22 cellular contexts compared by ENCODE assay signal in genomic region chr17:34302626-34303025, GRCh38. TPM values are rescaled to one million over a fixed set of nuclear protein-coding genes. Genes with fewer than 3 reads are reported as not detected.
DNase-seq lines count a peak whose midpoint lies in the region; ATAC-seq, FAIRE-seq and TF ChIP-seq lines count a peak whose summit lies in the region.
"Had no signal": no experiment of that assay in that cellular context is flagged by ENCODE, and none has a peak within 500 bp of the region (broad histone marks: within the 10 kb centered on the region; RNA-seq: fewer than 3 reads in every experiment).

No MANE protein-coding gene starts in this region.

- no TSS peak for BruUV-seq in IMR-90 (replicated peaks; lab: Mats Ljungman, UMichigan)
- BruUV-seq in K562 (replicated peaks; lab: Mats Ljungman, UMichigan), result no TSS peak

- intact Hi-C loops in IMR-90 (cut with micrococcal nuclease), result no loop called here
- intact Hi-C loops in K562 (cut with micrococcal nuclease), result no loop called here
- intact Hi-C loops in ascending aorta (cut with DNase I), result no loop called here

- no peak for FAIRE-seq in K562 (lab: Jason Lieb, UNC)
- FAIRE-seq: A204.1, H54, HTR-8/SVneo had no signal

- no peak overlapping the region for H3K14ac ChIP-seq in IMR-90 (replicated peaks; ENCODE audit: low read depth, low read length)

- POLR2A ChIA-PET in IMR-90 (lab: Charles Lee; ENCODE audit: unreplicated experiment), result interaction anchor here (1.3 kb wide), 1 partner anchor 50 kb away, joined by 3 read pairs; no protein-coding TSS in a partner anchor
- POLR2A ChIA-PET in K562 (lab: Yijun Ruan, JAX), result interaction anchor here (0.6 kb wide), 1 partner anchor 373 kb away, joined by 3 read pairs; no protein-coding TSS in a partner anchor
- POLR2A ChIA-PET in activated CD4-positive, alpha-beta T cell treated with anti-CD3 and anti-CD28 coated beads, Interleukin-2, amount 10 ng/mL, durations not matched to agents 7 days and 5 days (lab: Charles Lee), result no interaction called here

- TF ChIP-seq CTCF in IMR-90 (conservative IDR thresholded peaks at IDR 0.05; ENCODE audit: low read depth, low read length) (no peak), K562 (IDR thresholded peaks at IDR 0.05 in 2 of 3, conservative IDR thresholded peaks at IDR 0.05 in 1 of 3; ENCODE audit: insufficient read depth in 2 of 3, low read depth in 1 of 3, low read length in 3 of 3) (no peak), lung (IDR thresholded peaks at IDR 0.05; ENCODE audit: control extremely low read depth, extremely low read depth) (no peak), GM23338 (conservative IDR thresholded peaks at IDR 0.05; ENCODE audit: low read depth in 2 of 2) (no peak), ascending aorta (IDR thresholded peaks at IDR 0.05) (no peak)

- no peak overlapping the region for H2BK5ac ChIP-seq in IMR-90 (ENCODE audit: low read depth, low read length, poor library complexity, severe bottlenecking)

- H2AK9ac ChIP-seq in IMR-90 (replicated peaks; ENCODE audit: low read depth, low read length, poor library complexity), result no peak overlapping the region

- no peaks in the 10 kb centered on the region for H3K79me1 ChIP-seq in IMR-90 (ENCODE audit: low read depth in 1 of 2, low read length in 2 of 2)

- no peak overlapping the region for H3K23ac ChIP-seq in IMR-90 (ENCODE audit: low read depth, low read length)

- H3K36me3 ChIP-seq in IMR-90 (ENCODE audit: control insufficient read depth, insufficient read depth, low read length) (no peaks in the 10 kb centered on the region), K562 (ENCODE audit: control insufficient read depth, insufficient read depth, low read length) (no peaks in the 10 kb centered on the region), lung (ENCODE audit: control insufficient read depth in 2 of 2, insufficient read depth in 2 of 2, low read length in 2 of 2) (no peaks in the 10 kb centered on the region), GM23338 (ENCODE audit: insufficient read depth) (no peaks in the 10 kb centered on the region), ascending aorta (no peaks in the 10 kb centered on the region)

- peak overlapping the region; percentile 39; the same call in 1 of the 2 replicates for H2BK20ac ChIP-seq in IMR-90 (ENCODE audit: low read depth, low read length)

- no peak overlapping the region for H4K8ac ChIP-seq in IMR-90 (ENCODE audit: low read depth in 2 of 2, low read length in 2 of 2)

- H3F3A ChIP-seq in GM23338 (replicated peaks; ENCODE audit: low read depth), result no peaks in the 10 kb centered on the region

- H4K91ac ChIP-seq in IMR-90 (ENCODE audit: insufficient read depth, low read depth, low read length), result no peak overlapping the region

- H4K5ac ChIP-seq in IMR-90 (ENCODE audit: low read depth, low read length), result no peak overlapping the region

- in situ Hi-C loops in IMR-90 (cut with MboI; ENCODE audit: low sequenced_read_pairs) (no loop called here), K562 (cut with MboI) (loop anchor here (10.0 kb wide), 1 partner anchor 98 kb away; no protein-coding TSS in a partner anchor)

- CTCF ChIA-PET in IMR-90 (lab: Yijun Ruan, JAX) (interaction anchor here (1.0 to 2.4 kb wide), 3 partner anchors 25 to 102 kb away, joined by 3 to 9 read pairs (median 3); no protein-coding TSS in a partner anchor), K562 (lab: Yijun Ruan, JAX; ENCODE audit: low intra/inter-chr PET ratio) (no interaction called here)
- CTCF ChIA-PET in activated CD4-positive, alpha-beta T cell treated with anti-CD3 and anti-CD28 coated beads, Interleukin-2, amount 10 ng/mL, durations not matched to agents 7 days and 5 days (lab: Charles Lee), result interaction anchor here (0.9 kb wide), 1 partner anchor 102 kb away, joined by 3 read pairs; no protein-coding TSS in a partner anchor

- dilution Hi-C loops in IMR-90 (cut with HindIII; ENCODE audit: low sequenced_read_pairs, unreplicated experiment), result no loop called here

- H3K9me3 ChIP-seq in IMR-90 (ENCODE audit: control insufficient read depth, insufficient read depth, low read length) (no peaks in the 10 kb centered on the region), K562 (replicated peaks; ENCODE audit: control insufficient read depth, insufficient read depth, low read depth, low read length) (no peaks in the 10 kb centered on the region), lung (ENCODE audit: control insufficient read depth in 2 of 2, insufficient read depth in 1 of 2, low read length in 1 of 2) (no peaks in the 10 kb centered on the region), ascending aorta (no peaks in the 10 kb centered on the region)

- H3K27me3 ChIP-seq in IMR-90 (ENCODE audit: control insufficient read depth, insufficient read depth, low read length) (no peaks in the 10 kb centered on the region), K562 (ENCODE audit: control insufficient read depth in 2 of 2, insufficient read depth in 2 of 2, low read length in 2 of 2) (peaks cover 0 to 4% of the 10 kb centered on the region in 2 experiments; a peak in 2 of 5 replicates), lung (ENCODE audit: control insufficient read depth, insufficient read depth) (no peaks in the 10 kb centered on the region), GM23338 (ENCODE audit: insufficient read depth) (peaks cover 4% of the 10 kb centered on the region; the same call in 1 of the 2 replicates), ascending aorta (no peaks in the 10 kb centered on the region)

- H3K4me3 Mint-ChIP-seq in GM23338, result no peak overlapping the region
- H3K4me3 Mint-ChIP-seq in activated CD4-positive, alpha-beta T cell treated with anti-CD3 and anti-CD28 coated beads, Interleukin-2, amount 10 ng/mL, durations not matched to agents 7 days and 5 days, result no peak overlapping the region
- H3K4me3 Mint-ChIP-seq: CD4-positive, alpha-beta memory T cell; IgD-negative memory B cell had no signal

- H3K4ac ChIP-seq in IMR-90 (ENCODE audit: low read depth, low read length), result no peak overlapping the region

- ATAC-seq in IMR-90 (ENCODE audit: low read depth) (no peak), K562 (no peak), lung (ENCODE audit: insufficient read depth, low FRiP score) (no peak), GM23338 (no peak)

- TF ChIP-seq EP300 in K562 (IDR thresholded peaks at IDR 0.05; ENCODE audit: low read length), result no peak

- H2BK120ac ChIP-seq in IMR-90 (ENCODE audit: low read depth, low read length), result no peak overlapping the region

- DNase-seq in IMR-90 (no peak), MV-4-11 (lab: John Stamatoyannopoulos, UW) (peak; percentile 61), K562 (ENCODE audit: extremely low read depth in 1 of 4, low spot score in 3 of 4) (no peak), lung (ENCODE audit: low spot score) (peak; percentile 11), erythroblast (lab: John Stamatoyannopoulos, UW) (no peak), GM23338 (ENCODE audit: low spot score) (no peak), ascending aorta (ENCODE audit: low spot score in 2 of 2) (no peak)
- no peak for DNase-seq in activated CD4-positive, alpha-beta T cell treated with anti-CD3 and anti-CD28 coated beads, Interleukin-2, amount 10 ng/mL, durations not matched to agents 7 days and 5 days
- DNase-seq: ACHN; AML-193; Calu3; CD4-positive, alpha-beta memory T cell; DMS79 treated with DMSO at 0.1 percent for 48 hours; GF-D8; HCEC 1CT; KG1 had no signal

- H3K9me1 ChIP-seq in IMR-90 (ENCODE audit: insufficient read depth, low read length), result peaks cover 14% of the 10 kb centered on the region
- no peaks in the 10 kb centered on the region for H3K9me1 ChIP-seq in K562 (ENCODE audit: control insufficient read depth, insufficient read depth, low read length)

- H2AFZ ChIP-seq in IMR-90 (replicated peaks; ENCODE audit: low read length, poor library complexity), result no peak overlapping the region
- H2AFZ ChIP-seq in K562 (ENCODE audit: low read depth, low read length), result no peak overlapping the region
- no peak overlapping the region for H2AFZ ChIP-seq in GM23338
- H2AFZ ChIP-seq: GM23248 had no signal

- H3K4me1 Mint-ChIP-seq in GM23338, result peaks cover 6% of the 10 kb centered on the region; the same call in 2 of the 3 replicates
- H3K4me1 Mint-ChIP-seq in activated CD4-positive, alpha-beta T cell treated with anti-CD3 and anti-CD28 coated beads, Interleukin-2, amount 10 ng/mL, durations not matched to agents 7 days and 5 days, result peaks cover 13% of the 10 kb centered on the region
- H3K4me1 Mint-ChIP-seq: CD4-positive, alpha-beta memory T cell had no signal

- H3K79me2 ChIP-seq in K562 (ENCODE audit: control insufficient read depth, insufficient read depth, low read length) (no peaks in the 10 kb centered on the region), GM23338 (replicated peaks; ENCODE audit: insufficient read depth) (no peaks in the 10 kb centered on the region)

- H3K27ac ChIP-seq in IMR-90 (ENCODE audit: insufficient read depth, low read length), result no peak overlapping the region
- H3K27ac ChIP-seq in K562 (ENCODE audit: extremely low read depth, low read depth, low read length), result no peak overlapping the region
- H3K27ac ChIP-seq in lung (ENCODE audit: low read depth in 1 of 2, low read length in 1 of 2), result no peak overlapping the region
- H3K27ac ChIP-seq in GM23338 (ENCODE audit: low read depth), result no peak overlapping the region
- no peak overlapping the region for H3K27ac ChIP-seq in ascending aorta
- H3K27ac ChIP-seq: C4-2B, GM23248 had no signal

- H3K9me2 ChIP-seq in GM23338 (ENCODE audit: insufficient read depth), result no peaks in the 10 kb centered on the region; the same call in 1 of the 2 replicates

- H3K4me1 ChIP-seq in IMR-90 (ENCODE audit: control insufficient read depth, insufficient read depth, low read length) (peaks cover 22% of the 10 kb centered on the region), K562 (replicated peaks in 1 of 2; ENCODE audit: control insufficient read depth in 2 of 2, insufficient read depth in 2 of 2, low read length in 2 of 2) (no peaks in the 10 kb centered on the region), lung (ENCODE audit: control insufficient read depth in 2 of 2, insufficient read depth in 2 of 2, low read length in 2 of 2) (peaks cover 1 to 3% of the 10 kb centered on the region in 2 donors), GM23338 (ENCODE audit: insufficient read depth) (peaks cover 5% of the 10 kb centered on the region; the same call in 1 of the 2 replicates), ascending aorta (peaks cover 3 to 10% of the 10 kb centered on the region in 2 donors)

- WGBS in IMR-90 (ENCODE audit: extremely low coverage in 2 of 2, insufficient read length in 1 of 2), 2 experiments, result no CpG with 5 or more reads among the region's 1 CpG
- WGBS in K562 (ENCODE audit: insufficient coverage, low coverage, missing lambda C conversion rate), result 0% methylated on average over 1 of the region's 1 CpG
- WGBS in lung, 2 donors, result 86 to 88% methylated on average over 1 of the region's 1 CpG

- H3K36me3 Mint-ChIP-seq in GM23338 (ENCODE audit: low read depth), result no peaks in the 10 kb centered on the region
- H3K36me3 Mint-ChIP-seq in activated CD4-positive, alpha-beta T cell treated with anti-CD3 and anti-CD28 coated beads, Interleukin-2, amount 10 ng/mL, durations not matched to agents 7 days and 5 days (ENCODE audit: low read depth), result no peaks in the 10 kb centered on the region
- H3K36me3 Mint-ChIP-seq: CD4-positive, alpha-beta memory T cell had no signal

- H3K9ac ChIP-seq in IMR-90 (ENCODE audit: low read depth, low read length) (no peak overlapping the region), K562 (ENCODE audit: insufficient read depth in 1 of 2, low read depth in 2 of 2, low read length in 2 of 2) (no peak overlapping the region)
- H3K9ac ChIP-seq: GM23248 had no signal

- TF ChIP-seq POLR2A in IMR-90 (IDR thresholded peaks at IDR 0.05; ENCODE audit: low read depth, low read length), result no peak
- no peak for TF ChIP-seq POLR2A in K562 (conservative IDR thresholded peaks at IDR 0.05)
- TF ChIP-seq POLR2A in erythroblast (IDR thresholded peaks at IDR 0.05; ENCODE audit: low read length), result no peak

- no peak overlapping the region for H3K27ac Mint-ChIP-seq in GM23338
- no peak overlapping the region for H3K27ac Mint-ChIP-seq in activated CD4-positive, alpha-beta T cell treated with anti-CD3 and anti-CD28 coated beads, Interleukin-2, amount 10 ng/mL, durations not matched to agents 7 days and 5 days
- H3K27ac Mint-ChIP-seq: CD4-positive, alpha-beta memory T cell; IgD-negative memory B cell had no signal

- H2AK5ac ChIP-seq in IMR-90 (ENCODE audit: low read depth, low read length), result no peak overlapping the region

- H3K27me3 Mint-ChIP-seq in GM23338 (ENCODE audit: insufficient read depth, low read depth, poor library complexity), result peaks cover 11% of the 10 kb centered on the region
- peaks cover 7% of the 10 kb centered on the region for H3K27me3 Mint-ChIP-seq in activated CD4-positive, alpha-beta T cell treated with anti-CD3 and anti-CD28 coated beads, Interleukin-2, amount 10 ng/mL, durations not matched to agents 7 days and 5 days

- H3K56ac ChIP-seq in IMR-90 (ENCODE audit: extremely low read depth, insufficient read depth, low read length), result no peak overlapping the region

- no peaks in the 10 kb centered on the region for H3K9me3 Mint-ChIP-seq in GM23338
- H3K9me3 Mint-ChIP-seq in activated CD4-positive, alpha-beta T cell treated with anti-CD3 and anti-CD28 coated beads, Interleukin-2, amount 10 ng/mL, durations not matched to agents 7 days and 5 days, result peaks cover 4% of the 10 kb centered on the region

- H3K18ac ChIP-seq in IMR-90 (ENCODE audit: low read depth, low read length), result no peak overlapping the region

- H2BK15ac ChIP-seq in IMR-90 (ENCODE audit: low read depth, low read length), result no peak overlapping the region

- TF ChIP-seq RAD21 in IMR-90 (IDR thresholded peaks at IDR 0.05; ENCODE audit: low read length), result no peak
- no peak for TF ChIP-seq RAD21 in K562 (CRISPR knock-in tag; conservative IDR thresholded peaks at IDR 0.05 in 1 of 2, IDR thresholded peaks at IDR 0.05 in 1 of 2)

- H4K20me1 ChIP-seq in IMR-90 (ENCODE audit: insufficient read depth, low read length) (no peaks in the 10 kb centered on the region), K562 (replicated peaks; ENCODE audit: control insufficient read depth, insufficient read depth, low read length) (no peaks in the 10 kb centered on the region), GM23338 (replicated peaks; ENCODE audit: insufficient read depth) (no peaks in the 10 kb centered on the region)

- H3K4me3 ChIP-seq in IMR-90 (ENCODE audit: insufficient read depth, low read depth, low read length) (no peak overlapping the region), K562 (no peak overlapping the region), lung (no peak overlapping the region), GM23338 (no peak overlapping the region), ascending aorta (no peak overlapping the region)
- H3K4me3 ChIP-seq: GM23248 had no signal

- H3K4me2 ChIP-seq in IMR-90 (ENCODE audit: low read depth, low read length), result no peak overlapping the region
- no peak overlapping the region for H3K4me2 ChIP-seq in K562 (ENCODE audit: insufficient read depth, low read length)
- H3K4me2 ChIP-seq in GM23338, result no peak overlapping the region

RNA-seq across cellular contexts. Expression of gene CCL8, which starts 16.6 kb away (rescaled TPM):
- total RNA-seq in IMR-90 (2012; rRNA removed), result not detected in 2 replicates
- polyA plus RNA-seq in IMR-90 (2012; rRNA removed), result not detected in 2 replicates
- not detected in 2 replicates for polyA plus RNA-seq in IMR-90 (2012; cell fraction: cytosol; rRNA removed)
- polyA plus RNA-seq in IMR-90 (2012; cell fraction: nucleus; rRNA removed; ENCODE audit: low replicate concordance), result not detected in 2 replicates
- total RNA-seq in K562 (2011; cell fraction: chromatin; rRNA removed; ENCODE audit: low replicate concordance), result not detected in 2 replicates
- not detected in 2 replicates for total RNA-seq in K562 (2011; cell fraction: nucleolus; rRNA removed)
- not detected in 2 replicates for total RNA-seq in K562 (2011; cell fraction: nucleoplasm; rRNA removed)
- total RNA-seq in K562 (2014; rRNA removed), result not detected in 2 replicates
- total RNA-seq in K562 (2014; rRNA removed; fragmentation: Illumina TruSeq; extraction: Trizol), result not detected in 2 replicates
- not detected in 2 replicates for total RNA-seq in K562 (2015; rRNA removed; fragmentation: Illumina TruSeq; extraction: Trizol)
- total RNA-seq in K562 (2021), result not detected in 2 replicates
- polyA plus RNA-seq in K562 (2011; rRNA removed), result not detected in 2 replicates
- not detected in 2 replicates for polyA plus RNA-seq in K562 (2011; cell fraction: cytosol; rRNA removed)
- polyA plus RNA-seq in K562 (2011; cell fraction: nucleus; rRNA removed), result not detected in 2 replicates
- 0.28 TPM in 1 of 2 replicates, not detected in the other for polyA plus RNA-seq in K562 (2012)
- polyA plus RNA-seq in K562 (2014; fragmentation: Illumina TruSeq; extraction: Trizol), result not detected in 2 replicates
- polyA plus RNA-seq in K562 (2014; fragmentation: Nextera tagmentation; extraction: Ambion mirVana), result under 1 TPM in 1 of 2 experiments, not detected in 1; 0.06 TPM
- not detected in 2 replicates for polyA plus RNA-seq in K562 (2014; rRNA removed)
- polyA minus RNA-seq in K562 (2011; rRNA and poly(A)+ RNA removed), result not detected in 2 replicates
- not detected in 2 replicates for polyA minus RNA-seq in K562 (2011; cell fraction: cytosol; rRNA and poly(A)+ RNA removed)
- not detected in 2 replicates for polyA minus RNA-seq in K562 (2011; cell fraction: nucleus; rRNA and poly(A)+ RNA removed)
- under 1 TPM; 0.26 to 0.95 TPM for total RNA-seq in lung
- 1 to 10 TPM in 1 of 2 donors, under 1 TPM in 1; 0.49 to 7.6 TPM for polyA plus RNA-seq in lung
- total RNA-seq in GM23338 (2014; rRNA removed; shearing (Covaris generic)), result not detected in 2 replicates
- polyA plus RNA-seq in GM23338 (2016; fragmentation: Nextera tagmentation; extraction: Ambion mirVana), result not detected in 2 replicates
- total RNA-seq in activated CD4-positive, alpha-beta T cell treated with anti-CD3 and anti-CD28 coated beads, Interleukin-2, amount 10 ng/mL, durations not matched to agents 7 days and 5 days, result not detected
- total RNA-seq in ascending aorta, result not detected
- total RNA-seq: Calu3; CD4-positive, alpha-beta memory T cell; GM23248 had no signal
- polyA plus RNA-seq: CD4-positive, alpha-beta memory T cell; GM23248; IgD-negative memory B cell had no signal

RNA-seq across cellular contexts. Expression of gene CCL11, which starts 17.1 kb away (rescaled TPM):
- total RNA-seq in IMR-90 (2012; rRNA removed) (not detected in 2 replicates), K562 (2014; rRNA removed) (not detected in 2 replicates), K562 (2014; rRNA removed; fragmentation: Illumina TruSeq; extraction: Trizol) (not detected in 2 replicates), K562 (2015; rRNA removed; fragmentation: Illumina TruSeq; extraction: Trizol) (not detected in 2 replicates), K562 (2021) (not detected in 2 replicates), lung (under 1 TPM; 0.18 to 0.80 TPM), ascending aorta (not detected)
- polyA plus RNA-seq in IMR-90 (2012; rRNA removed) (not detected in 2 replicates), K562 (2011; rRNA removed) (not detected in 2 replicates), K562 (2014; fragmentation: Illumina TruSeq; extraction: Trizol) (not detected in 2 replicates), K562 (2014; fragmentation: Nextera tagmentation; extraction: Ambion mirVana) (not detected), K562 (2014; rRNA removed) (not detected in 2 replicates), lung (1 to 10 TPM in 1 of 2 donors, under 1 TPM in 1; 0.39 to 3.6 TPM), GM23338 (2016; fragmentation: Nextera tagmentation; extraction: Ambion mirVana) (not detected in 2 replicates)
- not detected in 2 replicates for polyA plus RNA-seq in IMR-90 (2012; cell fraction: cytosol; rRNA removed)
- not detected in 2 replicates for polyA plus RNA-seq in IMR-90 (2012; cell fraction: nucleus; rRNA removed; ENCODE audit: low replicate concordance)
- not detected in 2 replicates for total RNA-seq in K562 (2011; cell fraction: chromatin; rRNA removed; ENCODE audit: low replicate concordance)
- total RNA-seq in K562 (2011; cell fraction: nucleolus; rRNA removed), result not detected in 2 replicates
- total RNA-seq in K562 (2011; cell fraction: nucleoplasm; rRNA removed), result not detected in 2 replicates
- not detected in 2 replicates for polyA plus RNA-seq in K562 (2011; cell fraction: cytosol; rRNA removed)
- polyA plus RNA-seq in K562 (2011; cell fraction: nucleus; rRNA removed), result not detected in 2 replicates
- polyA plus RNA-seq in K562 (2012), result not detected in 2 replicates
- not detected in 2 replicates for polyA minus RNA-seq in K562 (2011; rRNA and poly(A)+ RNA removed)
- polyA minus RNA-seq in K562 (2011; cell fraction: cytosol; rRNA and poly(A)+ RNA removed), result not detected in 2 replicates
- not detected in 2 replicates for polyA minus RNA-seq in K562 (2011; cell fraction: nucleus; rRNA and poly(A)+ RNA removed)
- not detected in 2 replicates for total RNA-seq in GM23338 (2014; rRNA removed; shearing (Covaris generic))
- not detected for total RNA-seq in activated CD4-positive, alpha-beta T cell treated with anti-CD3 and anti-CD28 coated beads, Interleukin-2, amount 10 ng/mL, durations not matched to agents 7 days and 5 days
- total RNA-seq: Calu3; CD4-positive, alpha-beta memory T cell; GM23248 had no signal
- polyA plus RNA-seq: CD4-positive, alpha-beta memory T cell; GM23248; IgD-negative memory B cell had no signal

RNA-seq across cellular contexts. Expression of gene CCL7, which starts 32.6 kb away (rescaled TPM):
- 0.18 and 0.28 TPM in 2 replicates for total RNA-seq in IMR-90 (2012; rRNA removed)
- polyA plus RNA-seq in IMR-90 (2012; rRNA removed), result 0.24 and 0.58 TPM in 2 replicates
- 0.15 and 0.27 TPM in 2 replicates for polyA plus RNA-seq in IMR-90 (2012; cell fraction: cytosol; rRNA removed)
- not detected in 2 replicates for polyA plus RNA-seq in IMR-90 (2012; cell fraction: nucleus; rRNA removed; ENCODE audit: low replicate concordance)
- not detected in 2 replicates for total RNA-seq in K562 (2011; cell fraction: chromatin; rRNA removed; ENCODE audit: low replicate concordance)
- total RNA-seq in K562 (2011; cell fraction: nucleolus; rRNA removed), result not detected in 2 replicates
- total RNA-seq in K562 (2011; cell fraction: nucleoplasm; rRNA removed), result not detected in 2 replicates
- not detected in 2 replicates for total RNA-seq in K562 (2014; rRNA removed)
- not detected in 2 replicates for total RNA-seq in K562 (2014; rRNA removed; fragmentation: Illumina TruSeq; extraction: Trizol)
- total RNA-seq in K562 (2015; rRNA removed; fragmentation: Illumina TruSeq; extraction: Trizol), result not detected in 2 replicates
- total RNA-seq in K562 (2021), result not detected in 2 replicates
- not detected in 2 replicates for polyA plus RNA-seq in K562 (2011; rRNA removed)
- not detected in 2 replicates for polyA plus RNA-seq in K562 (2011; cell fraction: cytosol; rRNA removed)
- not detected in 2 replicates for polyA plus RNA-seq in K562 (2011; cell fraction: nucleus; rRNA removed)
- polyA plus RNA-seq in K562 (2012), result not detected in 2 replicates
- not detected in 2 replicates for polyA plus RNA-seq in K562 (2014; fragmentation: Illumina TruSeq; extraction: Trizol)
- polyA plus RNA-seq in K562 (2014; fragmentation: Nextera tagmentation; extraction: Ambion mirVana), result not detected
- polyA plus RNA-seq in K562 (2014; rRNA removed), result not detected in 2 replicates
- polyA minus RNA-seq in K562 (2011; rRNA and poly(A)+ RNA removed), result not detected in 2 replicates
- not detected in 2 replicates for polyA minus RNA-seq in K562 (2011; cell fraction: cytosol; rRNA and poly(A)+ RNA removed)
- polyA minus RNA-seq in K562 (2011; cell fraction: nucleus; rRNA and poly(A)+ RNA removed), result not detected in 2 replicates
- 1 to 10 TPM in 1 of 2 donors, not detected in 1; 1.0 TPM for total RNA-seq in lung
- polyA plus RNA-seq in lung, result 10 to 100 TPM in 1 of 2 donors, 1 to 10 TPM in 1; 1.0 to 44.9 TPM
- not detected in 2 replicates for total RNA-seq in GM23338 (2014; rRNA removed; shearing (Covaris generic))
- not detected in 2 replicates for polyA plus RNA-seq in GM23338 (2016; fragmentation: Nextera tagmentation; extraction: Ambion mirVana)
- total RNA-seq in activated CD4-positive, alpha-beta T cell treated with anti-CD3 and anti-CD28 coated beads, Interleukin-2, amount 10 ng/mL, durations not matched to agents 7 days and 5 days, result not detected
- not detected for total RNA-seq in ascending aorta
- total RNA-seq: Calu3; CD4-positive, alpha-beta memory T cell had no signal
- polyA plus RNA-seq: CD4-positive, alpha-beta memory T cell; IgD-negative memory B cell had no signal

RNA-seq across cellular contexts. Expression of gene CCL2, which starts 47.5 kb away (rescaled TPM):
- total RNA-seq in IMR-90 (2012; rRNA removed) (126 and 206 TPM in 2 replicates), K562 (2014; rRNA removed) (0.54 and 0.82 TPM in 2 replicates), K562 (2014; rRNA removed; fragmentation: Illumina TruSeq; extraction: Trizol) (0.86 and 0.87 TPM in 2 replicates), K562 (2015; rRNA removed; fragmentation: Illumina TruSeq; extraction: Trizol) (4.4 and 5.4 TPM in 2 replicates), K562 (2021) (0.86 and 1.0 TPM in 2 replicates), lung (10 to 100 TPM; 80.8 to 93.5 TPM), ascending aorta (162 TPM)
- polyA plus RNA-seq in IMR-90 (2012; rRNA removed) (85.9 and 103 TPM in 2 replicates), K562 (2011; rRNA removed) (0.73 and 3.2 TPM in 2 replicates), K562 (2014; fragmentation: Illumina TruSeq; extraction: Trizol) (0.88 and 1.5 TPM in 2 replicates), K562 (2014; fragmentation: Nextera tagmentation; extraction: Ambion mirVana) (1 to 10 TPM; 1.9 to 2.2 TPM), K562 (2014; rRNA removed) (0.11 and 0.61 TPM in 2 replicates), lung (1,000 to 10,000 TPM in 1 of 2 donors, 100 to 1,000 TPM in 1; 226 to 1,172 TPM), GM23338 (2016; fragmentation: Nextera tagmentation; extraction: Ambion mirVana) (17.5 and 18.5 TPM in 2 replicates)
- polyA plus RNA-seq in IMR-90 (2012; cell fraction: cytosol; rRNA removed), result 67.4 and 73.1 TPM in 2 replicates
- 22.7 and 55.8 TPM in 2 replicates for polyA plus RNA-seq in IMR-90 (2012; cell fraction: nucleus; rRNA removed; ENCODE audit: low replicate concordance)
- 0.81 TPM in 1 of 2 replicates, not detected in the other for total RNA-seq in K562 (2011; cell fraction: chromatin; rRNA removed; ENCODE audit: low replicate concordance)
- 0.66 and 0.67 TPM in 2 replicates for total RNA-seq in K562 (2011; cell fraction: nucleolus; rRNA removed)
- 0.73 and 1.4 TPM in 2 replicates for total RNA-seq in K562 (2011; cell fraction: nucleoplasm; rRNA removed)
- 0.59 and 2.7 TPM in 2 replicates for polyA plus RNA-seq in K562 (2011; cell fraction: cytosol; rRNA removed)
- polyA plus RNA-seq in K562 (2011; cell fraction: nucleus; rRNA removed), result 0.73 and 4.0 TPM in 2 replicates
- 1.1 and 2.8 TPM in 2 replicates for polyA plus RNA-seq in K562 (2012)
- polyA minus RNA-seq in K562 (2011; rRNA and poly(A)+ RNA removed), result 1.1 and 2.6 TPM in 2 replicates
- 1.6 TPM in 1 of 2 replicates, not detected in the other for polyA minus RNA-seq in K562 (2011; cell fraction: cytosol; rRNA and poly(A)+ RNA removed)
- 0.56 and 1.1 TPM in 2 replicates for polyA minus RNA-seq in K562 (2011; cell fraction: nucleus; rRNA and poly(A)+ RNA removed)
- 1.5 and 4.9 TPM in 2 replicates for total RNA-seq in GM23338 (2014; rRNA removed; shearing (Covaris generic))
- not detected for total RNA-seq in activated CD4-positive, alpha-beta T cell treated with anti-CD3 and anti-CD28 coated beads, Interleukin-2, amount 10 ng/mL, durations not matched to agents 7 days and 5 days
- polyA plus RNA-seq: CD4-positive, alpha-beta memory T cell; IgD-negative memory B cell had no signal

RNA-seq across cellular contexts. Expression of gene CCL13, which starts 53.7 kb away (rescaled TPM):
- total RNA-seq in IMR-90 (2012; rRNA removed) (0.18 TPM in 1 of 2 replicates, not detected in the other), K562 (2014; rRNA removed) (not detected in 2 replicates), K562 (2014; rRNA removed; fragmentation: Illumina TruSeq; extraction: Trizol) (not detected in 2 replicates), K562 (2015; rRNA removed; fragmentation: Illumina TruSeq; extraction: Trizol) (not detected in 2 replicates), K562 (2021) (not detected in 2 replicates), lung (1 to 10 TPM; 4.4 to 4.6 TPM), ascending aorta (not detected)
- polyA plus RNA-seq in IMR-90 (2012; rRNA removed) (not detected in 2 replicates), K562 (2011; rRNA removed) (not detected in 2 replicates), K562 (2014; fragmentation: Illumina TruSeq; extraction: Trizol) (not detected in 2 replicates), K562 (2014; fragmentation: Nextera tagmentation; extraction: Ambion mirVana) (not detected), K562 (2014; rRNA removed) (not detected in 2 replicates), lung (1 to 10 TPM; 2.5 to 3.7 TPM), GM23338 (2016; fragmentation: Nextera tagmentation; extraction: Ambion mirVana) (not detected in 2 replicates)
- not detected in 2 replicates for polyA plus RNA-seq in IMR-90 (2012; cell fraction: cytosol; rRNA removed)
- polyA plus RNA-seq in IMR-90 (2012; cell fraction: nucleus; rRNA removed; ENCODE audit: low replicate concordance), result not detected in 2 replicates
- not detected in 2 replicates for total RNA-seq in K562 (2011; cell fraction: chromatin; rRNA removed; ENCODE audit: low replicate concordance)
- total RNA-seq in K562 (2011; cell fraction: nucleolus; rRNA removed), result not detected in 2 replicates
- not detected in 2 replicates for total RNA-seq in K562 (2011; cell fraction: nucleoplasm; rRNA removed)
- not detected in 2 replicates for polyA plus RNA-seq in K562 (2011; cell fraction: cytosol; rRNA removed)
- polyA plus RNA-seq in K562 (2011; cell fraction: nucleus; rRNA removed), result not detected in 2 replicates
- 0.24 TPM in 1 of 2 replicates, not detected in the other for polyA plus RNA-seq in K562 (2012)
- not detected in 2 replicates for polyA minus RNA-seq in K562 (2011; rRNA and poly(A)+ RNA removed)
- polyA minus RNA-seq in K562 (2011; cell fraction: cytosol; rRNA and poly(A)+ RNA removed), result not detected in 2 replicates
- polyA minus RNA-seq in K562 (2011; cell fraction: nucleus; rRNA and poly(A)+ RNA removed), result not detected in 2 replicates
- not detected in 2 replicates for total RNA-seq in GM23338 (2014; rRNA removed; shearing (Covaris generic))
- not detected for total RNA-seq in activated CD4-positive, alpha-beta T cell treated with anti-CD3 and anti-CD28 coated beads, Interleukin-2, amount 10 ng/mL, durations not matched to agents 7 days and 5 days
- total RNA-seq: Calu3; CD4-positive, alpha-beta memory T cell; GM23248 had no signal
- polyA plus RNA-seq: CD4-positive, alpha-beta memory T cell; GM23248; IgD-negative memory B cell had no signal

Comparison
In these comparisons a context has a peak if more than half of its experiments do, and no peak if none do; other contexts are left out.
1. DNase-seq: peak in MV-4-11 (single experiment) and lung (single experiment); none in IMR-90 (single experiment), K562 (0 of 4), erythroblast (0 of 2), GM23338 (single experiment), activated CD4-positive, alpha-beta T cell treated with anti-CD3 and anti-CD28 coated beads, Interleukin-2, amount 10 ng/mL, durations not matched to agents 7 days and 5 days (single experiment) and ascending aorta (0 of 2).